Comparison of ENCODE assay signal across 19 cellular contexts in genomic region chr14:70724944-70725343, GRCh38.
"Had no signal": no experiment of that assay in that cellular context is flagged by ENCODE, and none has a peak within 500 bp of the region (broad histone marks: within the 10 kb centered on the region; RNA-seq: fewer than 3 reads in every experiment).

No MANE protein-coding gene starts in this region.

- H3K27me3 ChIP-seq: hepatocyte, testis, tibial nerve had no signal

- H3K27me3 Mint-ChIP-seq: effector memory CD8-positive, alpha-beta T cell; naive B cell; stimulated activated naive B cell treated with anti-CD40 and anti-IgM and Interleukin-4, amounts not matched to agents 10 μg/mL and 1 μg/mL and 100 μg/mL, for 72 hours; stimulated activated naive CD8-positive, alpha-beta T cell treated with anti-CD3 and anti-CD28 coated beads, Interleukin-15, amount 100 ng/mL, for 72 hours had no signal

- H3K4me2 ChIP-seq: hepatocyte had no signal

- H3K36me3 ChIP-seq: neutrophil, tibial nerve had no signal

- H3K4me3 ChIP-seq: hepatocyte, lung, testis, tibial nerve had no signal

- H3K27ac Mint-ChIP-seq: dendritic cell treated with granulocyte-macrophage colony-stimulating factor and Interleukin-4, amounts not matched to agents 40 ng/mL and 50 ng/mL, for 4 days; stimulated activated naive B cell treated with anti-CD40 and anti-IgM and Interleukin-4, amounts not matched to agents 10 μg/mL and 1 μg/mL and 100 μg/mL, for 72 hours had no signal

- H3K9me3 ChIP-seq: neutrophil, testis, tibial nerve had no signal

- H3K4me1 Mint-ChIP-seq: stimulated activated naive CD8-positive, alpha-beta T cell treated with anti-CD3 and anti-CD28 coated beads, Interleukin-15, amount 100 ng/mL, for 72 hours had no signal

- H3K4me3 Mint-ChIP-seq: dendritic cell treated with granulocyte-macrophage colony-stimulating factor and Interleukin-4, amounts not matched to agents 40 ng/mL and 50 ng/mL, for 4 days; effector memory CD8-positive, alpha-beta T cell; naive B cell; stimulated activated naive B cell treated with anti-CD40 and anti-IgM and Interleukin-4, amounts not matched to agents 10 μg/mL and 1 μg/mL and 100 μg/mL, for 72 hours; stimulated activated naive CD8-positive, alpha-beta T cell treated with anti-CD3 and anti-CD28 coated beads, Interleukin-15, amount 100 ng/mL, for 72 hours had no signal

- DNase-seq: effector memory CD8-positive, alpha-beta T cell; erythroblast; kidney; left cardiac atrium; left ventricle myocardium superior; mesendoderm; naive B cell; posterior cingulate gyrus; stimulated activated CD4-positive, alpha-beta T cell treated with anti-CD3 and anti-CD28 coated beads, Interleukin-2, amount 100 ng/mL, for 24 hours; stimulated activated CD4-positive, alpha-beta T cell treated with anti-CD3 and anti-CD28 coated beads, Interleukin-4, amount 100 ng/mL, for 4 hours; stimulated activated naive B cell treated with anti-CD40 and anti-IgM and Interleukin-4, amounts not matched to agents 10 μg/mL and 1 μg/mL and 100 μg/mL, for 72 hours; stimulated activated naive CD8-positive, alpha-beta T cell treated with anti-CD3 and anti-CD28 coated beads, Interleukin-15, amount 100 ng/mL, for 72 hours; testis had no signal

- H3K4me1 ChIP-seq: testis had no signal

- H3K79me2 ChIP-seq: hepatocyte had no signal

- H3K27ac ChIP-seq: hepatocyte, neutrophil, testis, tibial nerve had no signal

- H3K9me3 Mint-ChIP-seq: dendritic cell treated with granulocyte-macrophage colony-stimulating factor and Interleukin-4, amounts not matched to agents 40 ng/mL and 50 ng/mL, for 4 days; effector memory CD8-positive, alpha-beta T cell; naive B cell; stimulated activated naive B cell treated with anti-CD40 and anti-IgM and Interleukin-4, amounts not matched to agents 10 μg/mL and 1 μg/mL and 100 μg/mL, for 72 hours; stimulated activated naive CD8-positive, alpha-beta T cell treated with anti-CD3 and anti-CD28 coated beads, Interleukin-15, amount 100 ng/mL, for 72 hours had no signal

- ATAC-seq: effector memory CD8-positive, alpha-beta T cell; left cardiac atrium; left ventricle myocardium superior; sciatic nerve; stimulated activated naive B cell treated with anti-CD40 and anti-IgM and Interleukin-4, amounts not matched to agents 10 μg/mL and 1 μg/mL and 100 μg/mL, for 72 hours; stimulated activated naive CD8-positive, alpha-beta T cell treated with anti-CD3 and anti-CD28 coated beads, Interleukin-15, amount 100 ng/mL, for 72 hours had no signal

- H2AFZ ChIP-seq: hepatocyte had no signal
